Comparison of ENCODE assay signal across 17 cellular contexts in the genomic region with DNA sequence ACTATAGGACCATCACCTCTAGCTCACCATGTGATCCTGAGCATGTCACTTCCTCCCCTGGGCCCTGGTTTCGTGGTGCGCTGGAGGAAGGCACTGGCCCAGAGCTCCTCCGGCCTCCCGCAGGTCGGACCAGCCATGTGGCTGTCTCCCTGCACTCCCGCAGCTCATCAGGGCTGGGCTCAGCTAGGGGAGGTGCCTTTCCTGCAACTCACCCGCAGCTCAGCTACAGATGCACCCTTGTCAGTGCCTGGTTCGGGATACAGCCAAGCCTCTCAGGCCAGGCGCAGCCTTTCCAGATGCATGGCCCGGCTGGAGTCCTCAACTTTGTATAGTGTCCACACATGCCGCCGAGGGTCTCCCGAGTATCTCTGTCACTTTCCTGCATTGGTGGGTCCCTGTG.
DNase-seq lines count a peak whose midpoint lies in the region; ATAC-seq and TF ChIP-seq lines count a peak whose summit lies in the region.
"Had no signal": no experiment of that assay in that cellular context is flagged by ENCODE, and none has a peak within 500 bp of the region (broad histone marks: within the 10 kb centered on the region; RNA-seq: fewer than 3 reads in every experiment).

No MANE protein-coding gene starts in this region.

- H3K9me2 ChIP-seq in SK-N-SH, result no peaks in the 10 kb centered on the region

- peak overlapping the region; percentile 42; the same call in 1 of the 2 replicates for H3K14ac ChIP-seq in H9 (ENCODE audit: insufficient read depth, low read length)
- H3K14ac ChIP-seq in neuronal stem cell (ENCODE audit: low read length), result no peak overlapping the region

- no peak overlapping the region for H3K4me3 Mint-ChIP-seq in H9
- no peak overlapping the region for H3K4me3 Mint-ChIP-seq in chondrocyte (ENCODE audit: unreplicated experiment)
- H3K4me3 Mint-ChIP-seq: CD14-positive monocyte; CD4-positive, alpha-beta T cell; CD8-positive, alpha-beta memory T cell; GM23338 had no signal

- H3K56ac ChIP-seq in H9 (ENCODE audit: insufficient read length, low read depth, low read length), result no peak overlapping the region

- no peak overlapping the region for H2AK5ac ChIP-seq in H9 (ENCODE audit: insufficient read length, low read length)
- H2AK5ac ChIP-seq in neuronal stem cell (ENCODE audit: low read depth, low read length), result peak overlapping the region; percentile 59

- peaks cover 17 to 24% of the 10 kb centered on the region in 2 experiments for H3K4me1 Mint-ChIP-seq in H9
- no peaks in the 10 kb centered on the region for H3K4me1 Mint-ChIP-seq in chondrocyte (ENCODE audit: low read depth)
- H3K4me1 Mint-ChIP-seq: CD14-positive monocyte; CD8-positive, alpha-beta memory T cell had no signal

- DNase-seq in H9, result no peak
- peak; percentile 71 for DNase-seq in chondrocyte (ENCODE audit: low spot score)
- DNase-seq in neuronal stem cell (ENCODE audit: low spot score), result no peak
- DNase-seq in NCI-H2081 (lab: John Stamatoyannopoulos, UW), result no peak
- no peak for DNase-seq in HT-29 (ENCODE audit: low spot score)
- DNase-seq in SK-N-SH, result no peak
- DNase-seq: CD4-positive, alpha-beta T cell; CD8-positive, alpha-beta memory T cell; DMS 273 treated with DMSO at 0.1 percent for 48 hours; DMS79; EL; GDM1 had no signal

- H4K5ac ChIP-seq in H9 (ENCODE audit: insufficient read length, low read depth, low read length), result no peak overlapping the region

- H3F3A ChIP-seq in SK-N-SH (replicated peaks; ENCODE audit: insufficient read depth), result no peaks in the 10 kb centered on the region

- H3K36me3 ChIP-seq in neuronal stem cell (replicated peaks in 1 of 2; ENCODE audit: control insufficient read depth in 2 of 2, insufficient read depth in 2 of 2, low read length in 2 of 2), result no peaks in the 10 kb centered on the region
- H3K36me3 ChIP-seq in SK-N-SH (replicated peaks in 1 of 2; ENCODE audit: control insufficient read depth in 1 of 2, insufficient read depth in 2 of 2, low read length in 1 of 2), result no peaks in the 10 kb centered on the region
- H3K36me3 ChIP-seq: HAP-1 had no signal

- H2BK5ac ChIP-seq in H9 (ENCODE audit: insufficient read length, low read length) (no peak overlapping the region), neuronal stem cell (ENCODE audit: low read length) (no peak overlapping the region)

- POLR2A ChIA-PET in SK-N-SH (lab: Yijun Ruan, JAX), result no interaction called here

- H3K4ac ChIP-seq in H9 (ENCODE audit: low read depth, low read length), result no peak overlapping the region
- peak overlapping the region; percentile 29 for H3K4ac ChIP-seq in neuronal stem cell (ENCODE audit: low read length)

- ATAC-seq in HG03135 (IDR thresholded peaks at IDR 0.05; ENCODE audit: unreplicated experiment), result no peak
- ATAC-seq: GM12878, GM23338 had no signal

- TF ChIP-seq RAD21 in SK-N-SH (IDR thresholded peaks at IDR 0.05; ENCODE audit: low read length), result no peak

- H3K36me3 Mint-ChIP-seq in H9 (ENCODE audit: insufficient read depth in 1 of 3, low read depth in 3 of 3) (peaks cover 6 to 15% (median 7%) of the 10 kb centered on the region in 3 experiments; a peak in 5 of 7 replicates), chondrocyte (ENCODE audit: low read depth) (no peaks in the 10 kb centered on the region)
- H3K36me3 Mint-ChIP-seq: CD14-positive monocyte; CD8-positive, alpha-beta memory T cell had no signal

- TF ChIP-seq CTCF in H9 (conservative IDR thresholded peaks at IDR 0.05) (no peak), chondrocyte (IDR thresholded peaks at IDR 0.05) (no peak), SK-N-SH (IDR thresholded peaks at IDR 0.05) (no peak)

- H3K4me1 ChIP-seq in H9 (ENCODE audit: insufficient read depth, low read length) (no peaks in the 10 kb centered on the region), neuronal stem cell (ENCODE audit: control insufficient read depth in 2 of 2, insufficient read depth in 1 of 2, low read depth in 1 of 2, low read length in 2 of 2) (peaks cover 0 to 9% of the 10 kb centered on the region in 2 donors), SK-N-SH (ENCODE audit: control insufficient read depth in 1 of 2, insufficient read depth in 2 of 2, low read depth in 1 of 2, low read length in 1 of 2) (no peaks in the 10 kb centered on the region)
- H3K4me1 ChIP-seq: HAP-1 had no signal

- no peak overlapping the region for H2BK120ac ChIP-seq in H9 (ENCODE audit: low read depth, low read length, poor library complexity, severe bottlenecking)
- no peak overlapping the region for H2BK120ac ChIP-seq in neuronal stem cell (ENCODE audit: low read depth, low read length)

- H3K79me2 ChIP-seq in H9 (ENCODE audit: insufficient read depth, low read length) (no peaks in the 10 kb centered on the region), SK-N-SH (ENCODE audit: insufficient read depth) (no peaks in the 10 kb centered on the region)

- H3K27me3 Mint-ChIP-seq in H9 (ENCODE audit: low read depth) (no peaks in the 10 kb centered on the region; the same call in none of the 2 replicates), chondrocyte (ENCODE audit: low read depth) (no peaks in the 10 kb centered on the region)

- H3K79me1 ChIP-seq in H9 (ENCODE audit: insufficient read depth, low read depth, low read length, poor library complexity, severe bottlenecking) (no peaks in the 10 kb centered on the region), neuronal stem cell (ENCODE audit: low read depth, low read length) (no peaks in the 10 kb centered on the region)

- H3K4me2 ChIP-seq in H9 (ENCODE audit: insufficient read depth, insufficient read length, low read length) (no peak overlapping the region), neuronal stem cell (ENCODE audit: insufficient read depth, low read length, poor library complexity, severe bottlenecking) (no peak overlapping the region), SK-N-SH (no peak overlapping the region)
- H3K4me2 ChIP-seq: GM23338 had no signal

- no peak overlapping the region for H3K9ac ChIP-seq in H9 (ENCODE audit: extremely low read depth, insufficient read length, low read length)
- H3K9ac ChIP-seq in neuronal stem cell (ENCODE audit: low read depth, low read length, poor library complexity), result no peak overlapping the region
- no peak overlapping the region for H3K9ac ChIP-seq in SK-N-SH

- H4K8ac ChIP-seq in H9 (replicated peaks; ENCODE audit: insufficient read length, low read depth, low read length) (no peak overlapping the region), neuronal stem cell (ENCODE audit: low read depth, low read length) (no peak overlapping the region)

- no peak overlapping the region for H2AFZ ChIP-seq in H9 (ENCODE audit: low read length)
- no peak overlapping the region for H2AFZ ChIP-seq in neuronal stem cell (ENCODE audit: low read length)
- no peak overlapping the region for H2AFZ ChIP-seq in SK-N-SH (ENCODE audit: low read depth)
- H2AFZ ChIP-seq: GM23338 had no signal

- no peak for TF ChIP-seq EP300 in SK-N-SH (IDR thresholded peaks at IDR 0.05; ENCODE audit: borderline replicate concordance in 1 of 2, low read depth in 1 of 2, low read length in 1 of 2)

- no peak overlapping the region for H2BK12ac ChIP-seq in H9 (ENCODE audit: insufficient read length, low read depth, low read length)
- no peak overlapping the region for H2BK12ac ChIP-seq in neuronal stem cell (ENCODE audit: low read length)

- H3K27ac Mint-ChIP-seq in H9 (no peak overlapping the region), chondrocyte (ENCODE audit: unreplicated experiment) (no peak overlapping the region)
- H3K27ac Mint-ChIP-seq: CD14-positive monocyte; CD4-positive, alpha-beta T cell; CD8-positive, alpha-beta memory T cell; GM23338 had no signal

- H3T11ph ChIP-seq in H9 (ENCODE audit: low read length), result no peak overlapping the region

- H2BK20ac ChIP-seq in H9 (ENCODE audit: low read depth, low read length, poor library complexity, severe bottlenecking), result no peak overlapping the region

- no CpG with 5 or more reads among the region's 13 CpGs for WGBS in H9 (ENCODE audit: extremely low coverage, insufficient read length, low lambda C conversion rate)
- no CpG with 5 or more reads among the region's 13 CpGs for WGBS in neuronal stem cell (ENCODE audit: extremely low coverage in 2 of 2, insufficient read length in 2 of 2, insufficient replicate concordance in 1 of 2), 2 donors
- WGBS in SK-N-SH (ENCODE audit: low lambda C conversion rate), result 28% methylated on average over 11 of the region's 13 CpGs

- no peaks in the 10 kb centered on the region for H3K23me2 ChIP-seq in H9 (ENCODE audit: insufficient read length, low read depth, low read length, poor library complexity, severe bottlenecking)

- H3K18ac ChIP-seq in H9 (ENCODE audit: insufficient read length, low read depth, low read length), result no peak overlapping the region
- peak overlapping the region; percentile 23 for H3K18ac ChIP-seq in neuronal stem cell (ENCODE audit: low read length)

- H3K27ac ChIP-seq in H9 (ENCODE audit: insufficient read length, low read depth, low read length), result no peak overlapping the region
- no peak overlapping the region for H3K27ac ChIP-seq in neuronal stem cell (replicated peaks; ENCODE audit: low read length)
- no peak overlapping the region for H3K27ac ChIP-seq in SK-N-SH (ENCODE audit: low read depth in 2 of 2, low read length in 1 of 2)

- H3K23ac ChIP-seq in H9 (ENCODE audit: insufficient read length, low read depth, low read length) (no peak overlapping the region), neuronal stem cell (ENCODE audit: low read depth, low read length, poor library complexity) (no peak overlapping the region)

- CTCF ChIA-PET in SK-N-SH (lab: Yijun Ruan, JAX), result interaction anchor here (1.0 kb wide), 1 partner anchor 13 kb away, joined by 3 read pairs; no protein-coding TSS in a partner anchor

- H3K9me3 ChIP-seq in H9 (ENCODE audit: control insufficient read depth, low read depth, low read length) (no peaks in the 10 kb centered on the region), neuronal stem cell (replicated peaks in 1 of 2; ENCODE audit: control insufficient read depth in 2 of 2, insufficient read depth in 1 of 2, low read depth in 1 of 2, low read length in 2 of 2) (peaks cover 0 to 9% of the 10 kb centered on the region in 2 donors), SK-N-SH (no peaks in the 10 kb centered on the region)
- H3K9me3 ChIP-seq: HAP-1 had no signal

- H2BK15ac ChIP-seq in H9 (ENCODE audit: low read depth, low read length) (no peak overlapping the region), neuronal stem cell (ENCODE audit: low read length) (peak overlapping the region; percentile 32)

- H3K27me3 ChIP-seq in H9 (ENCODE audit: insufficient read depth, low read length) (no peaks in the 10 kb centered on the region), neuronal stem cell (ENCODE audit: control insufficient read depth in 3 of 3, insufficient read depth in 3 of 3, low read depth in 1 of 3, low read length in 3 of 3) (no peaks in the 10 kb centered on the region), SK-N-SH (ENCODE audit: insufficient read depth) (peaks cover 8% of the 10 kb centered on the region; the same call in 1 of the 2 replicates)

- peaks cover 15 to 16% of the 10 kb centered on the region in 2 experiments for H3K9me3 Mint-ChIP-seq in H9
- H3K9me3 Mint-ChIP-seq in chondrocyte (ENCODE audit: low read depth), result peaks cover 24% of the 10 kb centered on the region

- H3K4me3 ChIP-seq in neuronal stem cell (ENCODE audit: low read length in 2 of 2), result no peak overlapping the region
- no peak overlapping the region for H3K4me3 ChIP-seq in SK-N-SH (ENCODE audit: low read depth in 2 of 2, low read length in 1 of 2)
- H3K4me3 ChIP-seq: GM12878, GM23338, HAP-1 had no signal

- H4K20me1 ChIP-seq in H9 (ENCODE audit: control insufficient read depth, insufficient read depth, insufficient read length), result no peaks in the 10 kb centered on the region
- no peaks in the 10 kb centered on the region for H4K20me1 ChIP-seq in SK-N-SH (ENCODE audit: insufficient read depth)

- H4K91ac ChIP-seq in H9 (ENCODE audit: insufficient read length, low read depth, low read length) (no peak overlapping the region), neuronal stem cell (ENCODE audit: low read depth, low read length, poor library complexity) (no peak overlapping the region)
